In the genomic region with DNA sequence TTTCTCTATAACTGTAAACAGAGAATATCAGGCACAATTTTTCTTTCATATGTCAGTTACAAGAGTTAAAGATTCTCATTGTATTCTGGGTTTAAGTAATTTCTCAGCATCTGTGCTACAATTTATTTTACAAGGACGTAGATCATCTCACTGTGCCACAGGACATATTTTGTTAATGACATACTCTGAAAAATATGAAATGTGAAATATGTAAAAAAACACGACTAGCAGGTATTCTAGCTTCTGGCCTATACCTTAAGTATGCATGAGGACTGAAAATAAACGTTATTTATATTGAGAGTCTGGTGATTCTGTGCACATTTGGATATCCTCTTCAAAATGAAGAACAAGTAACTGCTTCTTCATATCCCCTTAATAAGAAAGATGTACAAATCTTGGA, we compare ENCODE assay signal across 16 cellular contexts.
A peak's percentile ranks its signal among the peaks of the same experiment; 100 is the strongest.
DNase-seq lines count a peak whose midpoint lies in the region; ATAC-seq, FAIRE-seq and TF ChIP-seq lines count a peak whose summit lies in the region.
"Had no signal": no experiment of that assay in that cellular context is flagged by ENCODE, and none has a peak within 500 bp of the region (broad histone marks: within the 10 kb centered on the region; RNA-seq: fewer than 3 reads in every experiment).

No MANE protein-coding gene starts in this region.

- no peaks in the 10 kb centered on the region for H3K9me3 ChIP-seq in A549
- no peaks in the 10 kb centered on the region for H3K9me3 ChIP-seq in PC-3 (ENCODE audit: low read length)
- peaks cover 4% of the 10 kb centered on the region for H3K9me3 ChIP-seq in osteoblast (ENCODE audit: low read depth, low read length)
- no peaks in the 10 kb centered on the region for H3K9me3 ChIP-seq in SJCRH30 (replicated peaks)

- no peaks in the 10 kb centered on the region for H3K36me3 Mint-ChIP-seq in activated naive CD4-positive, alpha-beta T cell treated with anti-CD3 and anti-CD28 coated beads, Interleukin-2, amount 10 ng/mL, durations not matched to agents 7 days and 5 days
- H3K36me3 Mint-ChIP-seq: IgD-negative memory B cell had no signal

- intact Hi-C loops in PC-3 (cut with micrococcal nuclease), result no loop called here

- no peak overlapping the region for H3K4me3 Mint-ChIP-seq in activated naive CD4-positive, alpha-beta T cell treated with anti-CD3 and anti-CD28 coated beads, Interleukin-2, amount 10 ng/mL, durations not matched to agents 7 days and 5 days
- H3K4me3 Mint-ChIP-seq: H9, IgD-negative memory B cell had no signal

- H3K36me3 ChIP-seq in PC-3 (ENCODE audit: low read depth, low read length) (no peaks in the 10 kb centered on the region), bronchial epithelial cell (ENCODE audit: control insufficient read depth, insufficient read depth, low read length) (no peaks in the 10 kb centered on the region), osteoblast (ENCODE audit: insufficient read depth, low read length) (no peaks in the 10 kb centered on the region), SJCRH30 (no peaks in the 10 kb centered on the region)

- TF ChIP-seq CTCF in A549 (IDR thresholded peaks at IDR 0.05) (no peak), PC-3 (conservative IDR thresholded peaks at IDR 0.05; ENCODE audit: low read depth, low read length) (no peak), bronchial epithelial cell (IDR thresholded peaks at IDR 0.05; ENCODE audit: insufficient read depth, low read length, severe bottlenecking) (no peak), osteoblast (IDR thresholded peaks at IDR 0.05; ENCODE audit: extremely low read depth, low read depth, low read length) (no peak)

- H3K4me1 Mint-ChIP-seq in activated naive CD4-positive, alpha-beta T cell treated with anti-CD3 and anti-CD28 coated beads, Interleukin-2, amount 10 ng/mL, durations not matched to agents 7 days and 5 days, result no peaks in the 10 kb centered on the region
- H3K4me1 Mint-ChIP-seq: H9, IgD-negative memory B cell had no signal

- H3K4me3 ChIP-seq in A549, result no peak overlapping the region
- peak overlapping the region; percentile 10; the same call in 1 of the 2 replicates for H3K4me3 ChIP-seq in PC-3 (ENCODE audit: low read length)
- H3K4me3 ChIP-seq in bronchial epithelial cell (ENCODE audit: low read depth, low read length), result no peak overlapping the region
- no peak overlapping the region for H3K4me3 ChIP-seq in osteoblast (ENCODE audit: insufficient read depth, low read length)
- no peak overlapping the region for H3K4me3 ChIP-seq in SJCRH30

- H3K27ac ChIP-seq in A549 (peak overlapping the region; percentile 13 to 72; a peak in 5 of 6 replicates), PC-3 (ENCODE audit: low read length) (peak overlapping the region; percentile 60), osteoblast (ENCODE audit: low read depth, low read length) (peak overlapping the region; percentile 32), SJCRH30 (no peak overlapping the region)
- H3K27ac ChIP-seq: RWPE1 had no signal

- TF ChIP-seq RAD21 in A549 (conservative IDR thresholded peaks at IDR 0.05 in 1 of 2, IDR thresholded peaks at IDR 0.05 in 1 of 2), result no peak

- no TSS peak for BruUV-seq in PC-3 (replicated peaks; lab: Mats Ljungman, UMichigan)

- no peak overlapping the region for H3K9ac ChIP-seq in PC-3 (ENCODE audit: low read length)

- no peak for TF ChIP-seq POLR2A in A549 (IDR thresholded peaks at IDR 0.05; ENCODE audit: low read length)

- H3K4me1 ChIP-seq in A549 (peaks cover 31% of the 10 kb centered on the region), PC-3 (ENCODE audit: insufficient read depth, low read length) (peaks cover 39% of the 10 kb centered on the region), osteoblast (ENCODE audit: insufficient read depth, low read length) (no peaks in the 10 kb centered on the region), SJCRH30 (no peaks in the 10 kb centered on the region)

- H3K9me2 ChIP-seq in PC-3 (replicated peaks; ENCODE audit: low read length), result no peaks in the 10 kb centered on the region

- H4K20me1 ChIP-seq in PC-3 (ENCODE audit: low read length), result no peaks in the 10 kb centered on the region
- H4K20me1 ChIP-seq in osteoblast (ENCODE audit: insufficient read depth, low read length), result no peaks in the 10 kb centered on the region

- DNase-seq in A549 (ENCODE audit: low read depth in 1 of 2, low spot score in 1 of 2), result no peak
- peak; percentile 85 for DNase-seq in PC-3
- peak; percentile 6 for DNase-seq in bronchial epithelial cell (ENCODE audit: low read depth)
- no peak for DNase-seq in osteoblast (ENCODE audit: insufficient read length, low spot score, missing footprints)
- no peak for DNase-seq in SJCRH30
- no peak for DNase-seq in activated naive CD4-positive, alpha-beta T cell treated with anti-CD3 and anti-CD28 coated beads, Interleukin-2, amount 10 ng/mL, durations not matched to agents 7 days and 5 days
- DNase-seq: C1 segment of cervical spinal cord, H9, Kasumi-1, NCI-H187 treated with DMSO at 0.1 percent for 48 hours, NCI-H748 treated with DMSO at 0.1 percent for 48 hours, OCI-M1 had no signal

- no peak overlapping the region for H3K27ac Mint-ChIP-seq in activated naive CD4-positive, alpha-beta T cell treated with anti-CD3 and anti-CD28 coated beads, Interleukin-2, amount 10 ng/mL, durations not matched to agents 7 days and 5 days
- H3K27ac Mint-ChIP-seq: H9, IgD-negative memory B cell had no signal

- peak; percentile 7 for FAIRE-seq in A549 (lab: Jason Lieb, UNC)
- FAIRE-seq in bronchial epithelial cell (lab: Jason Lieb, UNC), result no peak

- POLR2A ChIA-PET in A549 (lab: Yijun Ruan, JAX) (no interaction called here), PC-3 (lab: Charles Lee; ENCODE audit: unreplicated experiment) (no interaction called here)

- no peaks in the 10 kb centered on the region for H3K27me3 Mint-ChIP-seq in activated naive CD4-positive, alpha-beta T cell treated with anti-CD3 and anti-CD28 coated beads, Interleukin-2, amount 10 ng/mL, durations not matched to agents 7 days and 5 days
- H3K27me3 Mint-ChIP-seq: IgD-negative memory B cell had no signal

- peaks cover 13% of the 10 kb centered on the region for H3F3A ChIP-seq in PC-3 (ENCODE audit: low read length, unreplicated experiment)

- WGBS in A549 (ENCODE audit: missing lambda C conversion rate), result 15% methylated on average over 3 of the region's 3 CpGs

- ATAC-seq in A549 (peak in 1 of 2 experiments; percentile 23; a peak in 3 of 6 replicates), PC-3 (peak; percentile 58), HG02678 (IDR thresholded peaks at IDR 0.05; ENCODE audit: unreplicated experiment) (no peak), GM18511 (IDR thresholded peaks at IDR 0.05; ENCODE audit: unreplicated experiment) (no peak)

- H3K27me3 ChIP-seq in PC-3 (ENCODE audit: low read length), result no peaks in the 10 kb centered on the region
- H3K27me3 ChIP-seq in bronchial epithelial cell (ENCODE audit: control insufficient read depth, insufficient read depth, low read length), result no peaks in the 10 kb centered on the region
- H3K27me3 ChIP-seq in osteoblast (ENCODE audit: insufficient read depth, low read length), result no peaks in the 10 kb centered on the region
- H3K27me3 ChIP-seq in SJCRH30, result no peaks in the 10 kb centered on the region

- H2AFZ ChIP-seq in PC-3 (ENCODE audit: low read length), result no peak overlapping the region
- no peak overlapping the region for H2AFZ ChIP-seq in osteoblast (ENCODE audit: low read length)

- no peaks in the 10 kb centered on the region for H3K79me2 ChIP-seq in PC-3 (ENCODE audit: low read length)
- H3K79me2 ChIP-seq in osteoblast (ENCODE audit: insufficient read depth, low read length), result no peaks in the 10 kb centered on the region

- H3K4me2 ChIP-seq in A549, result peak overlapping the region; percentile 35
- H3K4me2 ChIP-seq in PC-3 (ENCODE audit: low read length), result peak overlapping the region; percentile 67
- no peak overlapping the region for H3K4me2 ChIP-seq in osteoblast (ENCODE audit: insufficient read depth, low read length)

- CTCF ChIA-PET in A549 (lab: Yijun Ruan, JAX) (interaction anchor here (0.7 kb wide), 1 partner anchor 89 kb away, joined by 3 read pairs; no protein-coding TSS in a partner anchor), PC-3 (lab: Charles Lee) (no interaction called here)
- CTCF ChIA-PET in activated naive CD4-positive, alpha-beta T cell treated with anti-CD3 and anti-CD28 coated beads, Interleukin-2, amount 10 ng/mL, durations not matched to agents 7 days and 5 days (lab: Charles Lee), result no interaction called here

- H3K9me3 Mint-ChIP-seq in activated naive CD4-positive, alpha-beta T cell treated with anti-CD3 and anti-CD28 coated beads, Interleukin-2, amount 10 ng/mL, durations not matched to agents 7 days and 5 days, result peaks cover 3% of the 10 kb centered on the region
- H3K9me3 Mint-ChIP-seq: H9 had no signal

- TF ChIP-seq EP300 in A549 (IDR thresholded peaks at IDR 0.05), result no peak

TF ChIP-seq in A549, 52 proteins besides CTCF, POLR2A, EP300 and RAD21 (continues in another document):
- no peak for TF ChIP-seq RCOR1 (IDR thresholded peaks at IDR 0.05; ENCODE audit: low read depth, low read length)
- no peak for TF ChIP-seq CBX8 (IDR thresholded peaks at IDR 0.05)
- TF ChIP-seq POLR2AphosphoS2 (conservative IDR thresholded peaks at IDR 0.05; ENCODE audit: low read length), result no peak
- TF ChIP-seq TFCP2L1 (CRISPR knock-in tag; IDR thresholded peaks at IDR 0.05), result no peak
- TF ChIP-seq GATA3 (IDR thresholded peaks at IDR 0.05; ENCODE audit: borderline replicate concordance), result no peak
- TF ChIP-seq HOXA7 (CRISPR knock-in tag; IDR thresholded peaks at IDR 0.05), result no peak
- TF ChIP-seq BHLHE40 (IDR thresholded peaks at IDR 0.05; ENCODE audit: low read depth, low read length), result no peak
- TF ChIP-seq, protein P1, sequence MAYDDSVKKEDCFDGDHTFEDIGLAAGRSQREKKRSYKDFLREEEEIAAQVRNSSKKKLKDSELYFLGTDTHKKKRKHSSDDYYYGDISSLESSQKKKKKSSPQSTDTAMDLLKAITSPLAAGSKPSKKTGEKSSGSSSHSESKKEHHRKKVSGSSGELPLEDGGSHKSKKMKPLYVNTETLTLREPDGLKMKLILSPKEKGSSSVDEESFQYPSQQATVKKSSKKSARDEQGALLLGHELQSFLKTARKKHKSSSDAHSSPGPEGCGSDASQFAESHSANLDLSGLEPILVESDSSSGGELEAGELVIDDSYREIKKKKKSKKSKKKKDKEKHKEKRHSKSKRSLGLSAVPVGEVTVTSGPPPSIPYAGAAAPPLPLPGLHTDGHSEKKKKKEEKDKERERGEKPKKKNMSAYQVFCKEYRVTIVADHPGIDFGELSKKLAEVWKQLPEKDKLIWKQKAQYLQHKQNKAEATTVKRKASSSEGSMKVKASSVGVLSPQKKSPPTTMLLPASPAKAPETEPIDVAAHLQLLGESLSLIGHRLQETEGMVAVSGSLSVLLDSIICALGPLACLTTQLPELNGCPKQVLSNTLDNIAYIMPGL (CRISPR knock-in tag; IDR thresholded peaks at IDR 0.05; ENCODE audit: borderline replicate concordance), result no peak
- no peak for TF ChIP-seq ZC3H11A (IDR thresholded peaks at IDR 0.05)
- no peak for TF ChIP-seq NFE2L2 (conservative IDR thresholded peaks at IDR 0.05; ENCODE audit: low read length)
- TF ChIP-seq CHD4 (IDR thresholded peaks at IDR 0.05; ENCODE audit: borderline replicate concordance), result no peak
- no peak for TF ChIP-seq ZNF302 (CRISPR knock-in tag; IDR thresholded peaks at IDR 0.05)
- TF ChIP-seq JUNB (IDR thresholded peaks at IDR 0.05), result no peak

Comparison
In these comparisons a context has a peak if more than half of its experiments do, and no peak if none do; other contexts are left out.
1. DNase-seq: peak in PC-3 (single experiment) and bronchial epithelial cell (single experiment); none in A549 (0 of 2), osteoblast (single experiment), SJCRH30 (0 of 2) and activated naive CD4-positive, alpha-beta T cell treated with anti-CD3 and anti-CD28 coated beads, Interleukin-2, amount 10 ng/mL, durations not matched to agents 7 days and 5 days (single experiment).